In genomic region chr20:44621325-44621724, GRCh38 we compare ENCODE assay signal across 19 cellular contexts. TPM values are rescaled to one million over a fixed set of nuclear protein-coding genes. Genes with fewer than 3 reads are reported as not detected.
DNase-seq lines count a peak whose midpoint lies in the region; ATAC-seq and TF ChIP-seq lines count a peak whose summit lies in the region.
"Had no signal": no experiment of that assay in that cellular context is flagged by ENCODE, and none has a peak within 500 bp of the region (broad histone marks: within the 10 kb centered on the region; RNA-seq: fewer than 3 reads in every experiment).

No MANE protein-coding gene starts in this region.

- H3K27ac ChIP-seq in CD4-positive, CD25-positive, alpha-beta regulatory T cell (ENCODE audit: insufficient read depth, low read length, poor library complexity, severe bottlenecking): no peak overlapping the region
- no peak overlapping the region for H3K27ac ChIP-seq in osteoblast (ENCODE audit: low read depth, low read length)
- H3K27ac ChIP-seq in left lung: no peak overlapping the region
- H3K27ac ChIP-seq: HL-60, SJCRH30 had no signal

- TF ChIP-seq CTCF in endothelial cell (IDR thresholded peaks at IDR 0.05; ENCODE audit: unreplicated experiment) (no peak), osteoblast (IDR thresholded peaks at IDR 0.05; ENCODE audit: extremely low read depth, low read depth, low read length) (no peak), left lung (IDR thresholded peaks at IDR 0.05) (no peak)

- no peak overlapping the region for H3K4me3 ChIP-seq in CD4-positive, CD25-positive, alpha-beta regulatory T cell (ENCODE audit: low read depth, low read length)
- H3K4me3 ChIP-seq in osteoblast (ENCODE audit: insufficient read depth, low read length) (no peak overlapping the region), left lung (no peak overlapping the region)
- H3K4me3 ChIP-seq: HAP-1, K562, SJCRH30 had no signal

- H3K79me2 ChIP-seq in osteoblast (ENCODE audit: insufficient read depth, low read length): no peaks in the 10 kb centered on the region

- no peak overlapping the region for H3K4me3 Mint-ChIP-seq in CD4-positive, CD25-positive, alpha-beta regulatory T cell
- H3K4me3 Mint-ChIP-seq in IgD-negative memory B cell (peak overlapping the region in 1 of 4 donors; percentile 10), endothelial cell (ENCODE audit: unreplicated experiment) (peak overlapping the region; percentile 57)
- H3K4me3 Mint-ChIP-seq: CD14-positive monocyte had no signal

- peaks cover 6 to 31% (median 14%) of the 10 kb centered on the region in 4 donors for H3K4me1 Mint-ChIP-seq in CD4-positive, CD25-positive, alpha-beta regulatory T cell
- H3K4me1 Mint-ChIP-seq in IgD-negative memory B cell (peaks cover 6 to 23% (median 17%) of the 10 kb centered on the region in 3 donors), endothelial cell (ENCODE audit: unreplicated experiment) (peaks cover 5% of the 10 kb centered on the region)

- H2AFZ ChIP-seq in osteoblast (ENCODE audit: low read length): no peak overlapping the region

- peaks cover 0 to 1% (median 0%) of the 10 kb centered on the region in 7 donors for H3K9me3 Mint-ChIP-seq in CD4-positive, CD25-positive, alpha-beta regulatory T cell
- H3K9me3 Mint-ChIP-seq in IgD-negative memory B cell: no peaks in the 10 kb centered on the region
- H3K9me3 Mint-ChIP-seq in endothelial cell (ENCODE audit: unreplicated experiment): no peaks in the 10 kb centered on the region

- intact Hi-C loops in left lung (cut with DNase I): no loop called here

- peak overlapping the region in 2 of 3 donors; percentile 52 to 80 for H3K27ac Mint-ChIP-seq in CD4-positive, CD25-positive, alpha-beta regulatory T cell
- H3K27ac Mint-ChIP-seq in IgD-negative memory B cell (peak overlapping the region in 2 of 3 donors; percentile 46 to 47), endothelial cell (ENCODE audit: unreplicated experiment) (peak overlapping the region; percentile 32)

- peaks cover 18% of the 10 kb centered on the region for H3K4me1 ChIP-seq in CD4-positive, CD25-positive, alpha-beta regulatory T cell (ENCODE audit: control insufficient read depth, insufficient read depth, low read length, poor library complexity, severe bottlenecking)
- H3K4me1 ChIP-seq in osteoblast (ENCODE audit: insufficient read depth, low read length): no peaks in the 10 kb centered on the region
- peaks cover 0 to 9% of the 10 kb centered on the region in 2 donors for H3K4me1 ChIP-seq in left lung
- H3K4me1 ChIP-seq: HAP-1, SJCRH30 had no signal

- H3K27me3 ChIP-seq in CD4-positive, CD25-positive, alpha-beta regulatory T cell (ENCODE audit: control insufficient read depth, insufficient read depth, low read length): no peaks in the 10 kb centered on the region
- no peaks in the 10 kb centered on the region for H3K27me3 ChIP-seq in osteoblast (ENCODE audit: insufficient read depth, low read length)
- H3K27me3 ChIP-seq in left lung: no peaks in the 10 kb centered on the region
- H3K27me3 ChIP-seq: SJCRH30 had no signal

- H3K36me3 Mint-ChIP-seq in CD4-positive, CD25-positive, alpha-beta regulatory T cell: peaks cover 50% of the 10 kb centered on the region
- H3K36me3 Mint-ChIP-seq in IgD-negative memory B cell (peaks cover 6% of the 10 kb centered on the region), endothelial cell (ENCODE audit: low read depth, unreplicated experiment) (peaks cover 73% of the 10 kb centered on the region)

- no peak for ATAC-seq in CD4-positive, CD25-positive, alpha-beta regulatory T cell (ENCODE audit: low read depth in 2 of 2)
- ATAC-seq in left lung: no peak
- ATAC-seq: K562 had no signal

- no peak for DNase-seq in CD4-positive, CD25-positive, alpha-beta regulatory T cell
- no peak for DNase-seq in endothelial cell (ENCODE audit: low spot score)
- DNase-seq in osteoblast (ENCODE audit: insufficient read length, low spot score, missing footprints): peak; percentile 68
- no peak for DNase-seq in middle frontal gyrus (ENCODE audit: extremely low spot score, low spot score)
- no peak for DNase-seq in left lung
- no peak for DNase-seq in NCI-H524 treated with DMSO at 0.1 percent for 48 hours (lab: John Stamatoyannopoulos, UW)
- DNase-seq: Calu3, NCI-H1436, NCI-H2029, NCI-H2171, NCI-H446 treated with DMSO at 0.1 percent for 48 hours, NCI-H748 treated with DMSO at 0.1 percent for 48 hours, OCI-M1, SJCRH30 had no signal

- H4K20me1 ChIP-seq in osteoblast (ENCODE audit: insufficient read depth, low read length): no peaks in the 10 kb centered on the region

- no peak overlapping the region for H3K4me2 ChIP-seq in osteoblast (ENCODE audit: insufficient read depth, low read length)

- H3K27me3 Mint-ChIP-seq in CD4-positive, CD25-positive, alpha-beta regulatory T cell: no peaks in the 10 kb centered on the region
- H3K27me3 Mint-ChIP-seq in IgD-negative memory B cell (no peaks in the 10 kb centered on the region), endothelial cell (ENCODE audit: unreplicated experiment) (peaks cover 22% of the 10 kb centered on the region)

- no peaks in the 10 kb centered on the region for H3K9me3 ChIP-seq in CD4-positive, CD25-positive, alpha-beta regulatory T cell (ENCODE audit: control insufficient read depth in 2 of 2, low read length in 2 of 2)
- peaks cover 5% of the 10 kb centered on the region for H3K9me3 ChIP-seq in osteoblast (ENCODE audit: low read depth, low read length)
- peaks cover 0 to 6% of the 10 kb centered on the region in 2 donors for H3K9me3 ChIP-seq in left lung
- H3K9me3 ChIP-seq: HAP-1, SJCRH30 had no signal

- H3K36me3 ChIP-seq in CD4-positive, CD25-positive, alpha-beta regulatory T cell (ENCODE audit: control insufficient read depth, insufficient read depth, low read length): peaks cover 49% of the 10 kb centered on the region
- H3K36me3 ChIP-seq in osteoblast (ENCODE audit: insufficient read depth, low read length) (peaks cover 41% of the 10 kb centered on the region), left lung (peaks cover 0 to 71% of the 10 kb centered on the region in 2 donors)

RNA-seq across cellular contexts. Expression of gene ADA, which starts 30.2 kb away (rescaled TPM):
- total RNA-seq in CD4-positive, CD25-positive, alpha-beta regulatory T cell: 39.6 TPM
- 10 to 100 TPM; 28.1 to 41.3 (median 37.4) TPM for polyA plus RNA-seq in CD4-positive, CD25-positive, alpha-beta regulatory T cell
- 10.5 TPM for polyA plus RNA-seq in IgD-negative memory B cell
- total RNA-seq in endothelial cell (ENCODE audit: unreplicated experiment) (137 TPM), osteoblast (15.9 and 37.1 TPM in 2 replicates), left lung (10 to 100 TPM in 1 of 2 donors, 1 to 10 TPM in 1; 7.6 to 15.5 TPM)

RNA-seq across cellular contexts. Expression of gene PKIG, which starts 38.9 kb away (rescaled TPM):
- 0.44 TPM for total RNA-seq in CD4-positive, CD25-positive, alpha-beta regulatory T cell
- polyA plus RNA-seq in CD4-positive, CD25-positive, alpha-beta regulatory T cell: 1 to 10 TPM in 3 of 4 donors, under 1 TPM in 1; 0.73 to 1.6 (median 1.1) TPM
- polyA plus RNA-seq in IgD-negative memory B cell: 63.3 TPM
- total RNA-seq in endothelial cell (ENCODE audit: unreplicated experiment) (184 TPM), osteoblast (94.6 and 107 TPM in 2 replicates), left lung (10 to 100 TPM; 40.1 to 42.1 TPM)

Comparison
In these comparisons a context has a peak if more than half of its experiments do, and no peak if none do; other contexts are left out.
1. RNA of gene PKIG, which starts 38.9 kb away (total RNA-seq): 184 TPM in endothelial cell (single experiment), 94.6 to 107 TPM in osteoblast and 40.1 to 42.1 TPM in left lung; 0.44 TPM in CD4-positive, CD25-positive, alpha-beta regulatory T cell (single experiment); every median in the first group is over 10 times any median in the second.
2. Peak in every context shown above with its lines, with median percentiles within 50 percentile points of each other: H3K27ac Mint-ChIP-seq.